In genomic region chr1:236795035-236795756, GRCh38 we compare ENCODE assay signal across 1 cellular context.
A peak's percentile ranks its signal among the peaks of the same experiment; 100 is the strongest.
TF ChIP-seq lines count a peak whose summit lies in the region.

Gene MTR (plus strand): TSS chr1:236795292. CDS start chr1:236795704, 412 bp downstream.

TF ChIP-seq in SK-N-SH, 30 proteins besides CTCF, POLR2A, EP300 and RAD21 (continued from another document):
- TF ChIP-seq MAX (IDR thresholded peaks at IDR 0.05; ENCODE audit: low read depth) (peak; percentile 89), TCF12 (IDR thresholded peaks at IDR 0.05) (no peak), USF2 (IDR thresholded peaks at IDR 0.05; ENCODE audit: borderline replicate concordance, low read depth, low read length) (no peak), TAF1 (IDR thresholded peaks at IDR 0.05; ENCODE audit: borderline replicate concordance, low read depth, low read length) (no peak; the same call in none of the 2 replicates), MEF2A (IDR thresholded peaks at IDR 0.05; ENCODE audit: borderline replicate concordance, low read depth) (no peak)
